In genomic region chr3:31572605-31573459, GRCh38 we compare ENCODE assay signal across 14 cellular contexts. TPM values are rescaled to one million over a fixed set of nuclear protein-coding genes. Genes with fewer than 3 reads are reported as not detected.
A peak's percentile ranks its signal among the peaks of the same experiment; 100 is the strongest.
DNase-seq lines count a peak whose midpoint lies in the region; ATAC-seq and TF ChIP-seq lines count a peak whose summit lies in the region.
"Had no signal": no experiment of that assay in that cellular context is flagged by ENCODE, and none has a peak within 500 bp of the region (broad histone marks: within the 10 kb centered on the region; RNA-seq: fewer than 3 reads in every experiment).

No MANE protein-coding gene starts in this region.

- peaks cover 56% of the 10 kb centered on the region for H3K4me1 ChIP-seq in GM23338 (ENCODE audit: insufficient read depth)
- H3K4me1 ChIP-seq in mucosa of descending colon (ENCODE audit: low read depth): peaks cover 17% of the 10 kb centered on the region

- H3K4me3 ChIP-seq in GM23338 (no peak overlapping the region), mucosa of descending colon (no peak overlapping the region)

- H3K9me3 ChIP-seq in mucosa of descending colon: no peaks in the 10 kb centered on the region

- H3K36me3 ChIP-seq in GM23338 (ENCODE audit: insufficient read depth) (no peaks in the 10 kb centered on the region), mucosa of descending colon (ENCODE audit: low read depth) (no peaks in the 10 kb centered on the region)

- H3K9me2 ChIP-seq in GM23338 (ENCODE audit: insufficient read depth): no peaks in the 10 kb centered on the region

- no peaks in the 10 kb centered on the region for H3F3A ChIP-seq in GM23338 (replicated peaks; ENCODE audit: low read depth)

- no peak for TF ChIP-seq CTCF in GM23338 (conservative IDR thresholded peaks at IDR 0.05; ENCODE audit: low read depth in 2 of 2)
- TF ChIP-seq CTCF in mucosa of descending colon (IDR thresholded peaks at IDR 0.05): no peak

- intact Hi-C loops in mucosa of descending colon (cut with DNase I, micrococcal nuclease) (no loop called here), sciatic nerve (cut with DNase I) (no loop called here)

- H3K36me3 Mint-ChIP-seq in GM23338 (ENCODE audit: low read depth): no peaks in the 10 kb centered on the region

- ATAC-seq in GM19023 (IDR thresholded peaks at IDR 0.05; ENCODE audit: unreplicated experiment) (peak; percentile 41), GM23338 (peak; percentile 59; the same call in 2 of the 3 replicates), mucosa of descending colon (peak; percentile 21), sciatic nerve (no peak)
- ATAC-seq: Panc1 had no signal

- no peak overlapping the region for H3K27ac Mint-ChIP-seq in GM23338

- peaks cover 96% of the 10 kb centered on the region for H3K79me2 ChIP-seq in GM23338 (replicated peaks; ENCODE audit: insufficient read depth)

- DNase-seq in GM23338 (ENCODE audit: low spot score): peak; percentile 8
- peak; percentile 63 for DNase-seq in MV-4-11 (lab: John Stamatoyannopoulos, UW)
- no peak for DNase-seq in mucosa of descending colon
- DNase-seq in sciatic nerve (ENCODE audit: low spot score): no peak
- DNase-seq in NCI-H1105 (lab: John Stamatoyannopoulos, UW): no peak
- no peak for DNase-seq in NCI-H187 treated with DMSO at 0.1 percent for 48 hours (lab: John Stamatoyannopoulos, UW)
- DNase-seq: activated CD4-positive, CD25-positive, alpha-beta regulatory T cell treated with anti-CD3 and anti-CD28 coated beads, Interleukin-2, amount 50 U/mL, for 72 hours; activated naive CD4-positive, alpha-beta T cell; cortex of kidney; mesenchymal stem cell; NCI-H1417; retina had no signal

- peaks cover 47% of the 10 kb centered on the region for H4K20me1 ChIP-seq in GM23338 (replicated peaks; ENCODE audit: insufficient read depth)

- H3K27me3 ChIP-seq in GM23338 (ENCODE audit: insufficient read depth): no peaks in the 10 kb centered on the region

- no peak overlapping the region for H3K4me2 ChIP-seq in GM23338

- peak overlapping the region; percentile 29; the same call in 1 of the 2 replicates for H3K27ac ChIP-seq in GM23338 (ENCODE audit: low read depth)

- no peaks in the 10 kb centered on the region for H3K9me3 Mint-ChIP-seq in GM23338

- H3K4me1 Mint-ChIP-seq in GM23338: peaks cover 40% of the 10 kb centered on the region

- no peak overlapping the region for H3K4me3 Mint-ChIP-seq in GM23338

- H3K27me3 Mint-ChIP-seq in GM23338 (ENCODE audit: insufficient read depth, low read depth, poor library complexity): no peaks in the 10 kb centered on the region

- H2AFZ ChIP-seq in GM23338: no peak overlapping the region

TF ChIP-seq in GM23338, 12 proteins besides CTCF, POLR2A, EP300 and RAD21:
- TF ChIP-seq ZNF114 (CRISPR knock-in tag; IDR thresholded peaks at IDR 0.05) (no peak), CREB1 (CRISPR knock-in tag; IDR thresholded peaks at IDR 0.05; ENCODE audit: low read depth) (no peak), EZH2 (IDR thresholded peaks at IDR 0.05; ENCODE audit: low read depth, unreplicated experiment) (no peak), STAT1 (IDR thresholded peaks at IDR 0.05; ENCODE audit: unreplicated experiment) (no peak), REST (IDR thresholded peaks at IDR 0.05; ENCODE audit: unreplicated experiment) (no peak), JUNB (IDR thresholded peaks at IDR 0.05; ENCODE audit: unreplicated experiment) (no peak)
- TF ChIP-seq, protein P1, sequence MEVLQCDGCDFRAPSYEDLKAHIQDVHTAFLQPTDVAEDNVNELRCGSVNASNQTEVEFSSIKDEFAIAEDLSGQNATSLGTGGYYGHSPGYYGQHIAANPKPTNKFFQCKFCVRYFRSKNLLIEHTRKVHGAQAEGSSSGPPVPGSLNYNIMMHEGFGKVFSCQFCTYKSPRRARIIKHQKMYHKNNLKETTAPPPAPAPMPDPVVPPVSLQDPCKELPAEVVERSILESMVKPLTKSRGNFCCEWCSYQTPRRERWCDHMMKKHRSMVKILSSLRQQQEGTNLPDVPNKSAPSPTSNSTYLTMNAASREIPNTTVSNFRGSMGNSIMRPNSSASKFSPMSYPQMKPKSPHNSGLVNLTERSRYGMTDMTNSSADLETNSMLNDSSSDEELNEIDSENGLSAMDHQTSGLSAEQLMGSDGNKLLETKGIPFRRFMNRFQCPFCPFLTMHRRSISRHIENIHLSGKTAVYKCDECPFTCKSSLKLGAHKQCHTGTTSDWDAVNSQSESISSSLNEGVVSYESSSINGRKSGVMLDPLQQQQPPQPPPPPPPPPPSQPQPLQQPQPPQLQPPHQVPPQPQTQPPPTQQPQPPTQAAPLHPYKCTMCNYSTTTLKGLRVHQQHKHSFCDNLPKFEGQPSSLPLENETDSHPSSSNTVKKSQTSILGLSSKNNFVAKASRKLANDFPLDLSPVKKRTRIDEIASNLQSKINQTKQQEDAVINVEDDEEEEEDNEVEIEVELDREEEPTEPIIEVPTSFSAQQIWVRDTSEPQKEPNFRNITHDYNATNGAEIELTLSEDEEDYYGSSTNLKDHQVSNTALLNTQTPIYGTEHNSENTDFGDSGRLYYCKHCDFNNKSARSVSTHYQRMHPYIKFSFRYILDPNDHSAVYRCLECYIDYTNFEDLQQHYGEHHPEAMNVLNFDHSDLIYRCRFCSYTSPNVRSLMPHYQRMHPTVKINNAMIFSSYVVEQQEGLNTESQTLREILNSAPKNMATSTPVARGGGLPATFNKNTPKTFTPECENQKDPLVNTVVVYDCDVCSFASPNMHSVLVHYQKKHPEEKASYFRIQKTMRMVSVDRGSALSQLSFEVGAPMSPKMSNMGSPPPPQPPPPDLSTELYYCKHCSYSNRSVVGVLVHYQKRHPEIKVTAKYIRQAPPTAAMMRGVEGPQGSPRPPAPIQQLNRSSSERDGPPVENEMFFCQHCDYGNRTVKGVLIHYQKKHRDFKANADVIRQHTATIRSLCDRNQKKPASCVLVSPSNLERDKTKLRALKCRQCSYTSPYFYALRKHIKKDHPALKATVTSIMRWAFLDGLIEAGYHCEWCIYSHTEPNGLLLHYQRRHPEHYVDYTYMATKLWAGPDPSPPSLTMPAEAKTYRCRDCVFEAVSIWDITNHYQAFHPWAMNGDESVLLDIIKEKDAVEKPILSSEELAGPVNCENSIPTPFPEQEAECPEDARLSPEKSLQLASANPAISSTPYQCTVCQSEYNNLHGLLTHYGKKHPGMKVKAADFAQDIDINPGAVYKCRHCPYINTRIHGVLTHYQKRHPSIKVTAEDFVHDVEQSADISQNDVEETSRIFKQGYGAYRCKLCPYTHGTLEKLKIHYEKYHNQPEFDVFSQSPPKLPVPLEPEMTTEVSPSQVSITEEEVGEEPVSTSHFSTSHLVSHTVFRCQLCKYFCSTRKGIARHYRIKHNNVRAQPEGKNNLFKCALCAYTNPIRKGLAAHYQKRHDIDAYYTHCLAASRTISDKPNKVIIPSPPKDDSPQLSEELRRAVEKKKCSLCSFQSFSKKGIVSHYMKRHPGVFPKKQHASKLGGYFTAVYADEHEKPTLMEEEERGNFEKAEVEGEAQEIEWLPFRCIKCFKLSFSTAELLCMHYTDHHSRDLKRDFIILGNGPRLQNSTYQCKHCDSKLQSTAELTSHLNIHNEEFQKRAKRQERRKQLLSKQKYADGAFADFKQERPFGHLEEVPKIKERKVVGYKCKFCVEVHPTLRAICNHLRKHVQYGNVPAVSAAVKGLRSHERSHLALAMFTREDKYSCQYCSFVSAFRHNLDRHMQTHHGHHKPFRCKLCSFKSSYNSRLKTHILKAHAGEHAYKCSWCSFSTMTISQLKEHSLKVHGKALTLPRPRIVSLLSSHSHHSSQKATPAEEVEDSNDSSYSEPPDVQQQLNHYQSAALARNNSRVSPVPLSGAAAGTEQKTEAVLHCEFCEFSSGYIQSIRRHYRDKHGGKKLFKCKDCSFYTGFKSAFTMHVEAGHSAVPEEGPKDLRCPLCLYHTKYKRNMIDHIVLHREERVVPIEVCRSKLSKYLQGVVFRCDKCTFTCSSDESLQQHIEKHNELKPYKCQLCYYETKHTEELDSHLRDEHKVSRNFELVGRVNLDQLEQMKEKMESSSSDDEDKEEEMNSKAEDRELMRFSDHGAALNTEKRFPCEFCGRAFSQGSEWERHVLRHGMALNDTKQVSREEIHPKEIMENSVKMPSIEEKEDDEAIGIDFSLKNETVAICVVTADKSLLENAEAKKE (CRISPR knock-in tag; IDR thresholded peaks at IDR 0.05): no peak
- TF ChIP-seq, protein P2, sequence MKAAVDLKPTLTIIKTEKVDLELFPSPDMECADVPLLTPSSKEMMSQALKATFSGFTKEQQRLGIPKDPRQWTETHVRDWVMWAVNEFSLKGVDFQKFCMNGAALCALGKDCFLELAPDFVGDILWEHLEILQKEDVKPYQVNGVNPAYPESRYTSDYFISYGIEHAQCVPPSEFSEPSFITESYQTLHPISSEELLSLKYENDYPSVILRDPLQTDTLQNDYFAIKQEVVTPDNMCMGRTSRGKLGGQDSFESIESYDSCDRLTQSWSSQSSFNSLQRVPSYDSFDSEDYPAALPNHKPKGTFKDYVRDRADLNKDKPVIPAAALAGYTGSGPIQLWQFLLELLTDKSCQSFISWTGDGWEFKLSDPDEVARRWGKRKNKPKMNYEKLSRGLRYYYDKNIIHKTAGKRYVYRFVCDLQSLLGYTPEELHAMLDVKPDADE (IDR thresholded peaks at IDR 0.05): no peak

RNA-seq across cellular contexts. Expression of gene STT3B, which starts 40.1 kb away (rescaled TPM):
- 139 and 167 TPM in 2 replicates for total RNA-seq in GM23338 (2014; rRNA removed; shearing (Covaris generic))
- 44.1 and 45.2 TPM in 2 replicates for polyA plus RNA-seq in GM23338 (2016; fragmentation: Nextera tagmentation; extraction: Ambion mirVana)
- total RNA-seq in mucosa of descending colon: 100 to 1,000 TPM in 1 of 3 donors, 10 to 100 TPM in 2; 86.0 to 118 (median 94.3) TPM
- 107 TPM for total RNA-seq in sciatic nerve

Comparison
In these comparisons a context has a peak if more than half of its experiments do, and no peak if none do; other contexts are left out.
1. DNase-seq: peak in GM23338 (single experiment) and MV-4-11 (single experiment); none in mucosa of descending colon (0 of 3), sciatic nerve (single experiment), NCI-H1105 (single experiment) and NCI-H187 treated with DMSO at 0.1 percent for 48 hours (single experiment).